ENCODE assay signal across 9 cellular contexts in the genomic region with DNA sequence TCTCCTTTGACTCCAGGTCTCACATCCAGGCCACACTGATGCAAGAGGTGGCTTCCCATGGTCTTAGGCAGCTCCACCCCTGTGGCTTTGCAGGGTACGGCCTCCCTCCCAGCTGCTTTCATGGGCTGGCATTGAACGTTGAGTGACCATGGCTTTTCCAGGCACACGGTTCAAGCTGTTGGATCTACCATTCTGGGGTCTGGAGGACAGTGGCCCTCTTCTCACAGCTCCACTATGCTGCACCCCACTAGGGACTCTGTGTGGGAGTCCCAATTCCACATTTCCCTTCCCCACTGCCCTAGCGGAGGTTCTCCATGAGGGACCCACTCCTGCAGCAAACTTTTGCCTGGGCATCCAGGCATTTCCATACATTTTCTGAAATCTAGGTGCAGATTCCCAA. TPM values are rescaled to one million over a fixed set of nuclear protein-coding genes. Genes with fewer than 3 reads are reported as not detected.
"Had no signal": no experiment of that assay in that cellular context is flagged by ENCODE, and none has a peak within 500 bp of the region (broad histone marks: within the 10 kb centered on the region; RNA-seq: fewer than 3 reads in every experiment).

No MANE protein-coding gene starts in this region.

RNA-seq across cellular contexts. Expression of a gene that starts 27.1 kb away (rescaled TPM):
- total RNA-seq: activated naive CD4-positive, alpha-beta T cell treated with anti-CD3 and anti-CD28 coated beads for 36 hours; activated naive CD4-positive, alpha-beta T cell treated with anti-CD3 and anti-CD28 coated beads, Interleukin-2, amount 50 U/mL, for 72 hours; activated naive CD8-positive, alpha-beta T cell treated with anti-CD3 and anti-CD28 coated beads for 36 hours; activated naive CD8-positive, alpha-beta T cell treated with anti-CD3 and anti-CD28 coated beads, Interleukin-2, amount 10 ng/mL, durations not matched to agents 7 days and 5 days; activated T-helper 17 cell treated with anti-CD3 and anti-CD28 coated beads, Interleukin-2, amount 50 U/mL, for 72 hours; activated T-helper 2 cell treated with anti-CD3 and anti-CD28 coated beads, Interferon-gamma antibody, Interleukin-2, Interleukin-4, amounts not matched to agents 10 μg/mL and 5 μg/mL and 100 μg/mL, durations not matched to agents 14 hours and 24 hours and 36 hours; ascending aorta; bronchial epithelial cell; chondrocyte had no signal
